ENCODE assay signal across 1 cellular context in genomic region chr4:169030575-169030982, GRCh38.
TF ChIP-seq lines count a peak whose summit lies in the region.

No MANE protein-coding gene starts in this region.

TF ChIP-seq in HepG2, 621 proteins besides CTCF, POLR2A, EP300 and RAD21 (continued from another document):
- TF ChIP-seq, protein P1, sequence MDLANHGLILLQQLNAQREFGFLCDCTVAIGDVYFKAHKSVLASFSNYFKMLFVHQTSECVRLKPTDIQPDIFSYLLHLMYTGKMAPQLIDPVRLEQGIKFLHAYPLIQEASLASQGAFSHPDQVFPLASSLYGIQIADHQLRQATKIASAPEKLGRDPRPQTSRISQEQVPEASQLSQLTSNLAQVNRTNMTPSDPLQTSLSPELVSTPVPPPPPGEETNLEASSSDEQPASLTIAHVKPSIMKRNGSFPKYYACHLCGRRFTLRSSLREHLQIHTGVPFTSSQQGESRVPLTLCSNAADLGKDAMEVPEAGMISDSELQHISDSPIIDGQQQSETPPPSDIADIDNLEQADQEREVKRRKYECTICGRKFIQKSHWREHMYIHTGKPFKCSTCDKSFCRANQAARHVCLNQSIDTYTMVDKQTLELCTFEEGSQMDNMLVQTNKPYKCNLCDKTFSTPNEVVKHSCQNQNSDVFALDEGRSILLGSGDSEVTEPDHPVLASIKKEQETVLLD (CRISPR knock-in tag; IDR thresholded peaks at IDR 0.05; ENCODE audit: low read depth) = no peak
- TF ChIP-seq REL (CRISPR knock-in tag; conservative IDR thresholded peaks at IDR 0.05) (no peak), HOXA7 (CRISPR knock-in tag; IDR thresholded peaks at IDR 0.05) (no peak), TCF7 (IDR thresholded peaks at IDR 0.05; ENCODE audit: low read depth) (peak; percentile 28; the same call in 1 of the 2 replicates), CREB1 (IDR thresholded peaks at IDR 0.05) (peak; percentile 14; the same call in 1 of the 2 replicates), CREB1 (CRISPR knock-in tag; IDR thresholded peaks at IDR 0.05) (no peak), KAT8 (CRISPR knock-in tag; IDR thresholded peaks at IDR 0.05) (no peak), ETV5 (CRISPR knock-in tag; IDR thresholded peaks at IDR 0.05; ENCODE audit: borderline replicate concordance) (no peak), SIN3B (IDR thresholded peaks at IDR 0.05; ENCODE audit: low read length) (no peak), AKAP8 (CRISPR knock-in tag; IDR thresholded peaks at IDR 0.05) (no peak), GZF1 (CRISPR knock-in tag; IDR thresholded peaks at IDR 0.05) (no peak), GRHL1 (CRISPR knock-in tag; conservative IDR thresholded peaks at IDR 0.05) (no peak), FOSL2 (CRISPR knock-in tag; IDR thresholded peaks at IDR 0.05) (peak; percentile 32; the same call in 1 of the 2 replicates)
- TF ChIP-seq, protein P2, sequence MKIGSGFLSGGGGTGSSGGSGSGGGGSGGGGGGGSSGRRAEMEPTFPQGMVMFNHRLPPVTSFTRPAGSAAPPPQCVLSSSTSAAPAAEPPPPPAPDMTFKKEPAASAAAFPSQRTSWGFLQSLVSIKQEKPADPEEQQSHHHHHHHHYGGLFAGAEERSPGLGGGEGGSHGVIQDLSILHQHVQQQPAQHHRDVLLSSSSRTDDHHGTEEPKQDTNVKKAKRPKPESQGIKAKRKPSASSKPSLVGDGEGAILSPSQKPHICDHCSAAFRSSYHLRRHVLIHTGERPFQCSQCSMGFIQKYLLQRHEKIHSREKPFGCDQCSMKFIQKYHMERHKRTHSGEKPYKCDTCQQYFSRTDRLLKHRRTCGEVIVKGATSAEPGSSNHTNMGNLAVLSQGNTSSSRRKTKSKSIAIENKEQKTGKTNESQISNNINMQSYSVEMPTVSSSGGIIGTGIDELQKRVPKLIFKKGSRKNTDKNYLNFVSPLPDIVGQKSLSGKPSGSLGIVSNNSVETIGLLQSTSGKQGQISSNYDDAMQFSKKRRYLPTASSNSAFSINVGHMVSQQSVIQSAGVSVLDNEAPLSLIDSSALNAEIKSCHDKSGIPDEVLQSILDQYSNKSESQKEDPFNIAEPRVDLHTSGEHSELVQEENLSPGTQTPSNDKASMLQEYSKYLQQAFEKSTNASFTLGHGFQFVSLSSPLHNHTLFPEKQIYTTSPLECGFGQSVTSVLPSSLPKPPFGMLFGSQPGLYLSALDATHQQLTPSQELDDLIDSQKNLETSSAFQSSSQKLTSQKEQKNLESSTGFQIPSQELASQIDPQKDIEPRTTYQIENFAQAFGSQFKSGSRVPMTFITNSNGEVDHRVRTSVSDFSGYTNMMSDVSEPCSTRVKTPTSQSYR (CRISPR knock-in tag; IDR thresholded peaks at IDR 0.05; ENCODE audit: borderline replicate concordance) = peak; percentile 78
